In genomic region chr3:46098319-46098761, GRCh38 we compare ENCODE assay signal across 9 cellular contexts.
DNase-seq lines count a peak whose midpoint lies in the region; ATAC-seq and TF ChIP-seq lines count a peak whose summit lies in the region.
"Had no signal": no experiment of that assay in that cellular context is flagged by ENCODE, and none has a peak within 500 bp of the region (broad histone marks: within the 10 kb centered on the region; RNA-seq: fewer than 3 reads in every experiment).

No MANE protein-coding gene starts in this region.

- no peaks in the 10 kb centered on the region for H3K4me1 ChIP-seq in BE2C
- H3K4me1 ChIP-seq: A549 had no signal

- peak overlapping the region; percentile 52 for H3K4me3 Mint-ChIP-seq in activated CD4-positive, alpha-beta memory T cell treated with anti-CD3 and anti-CD28 coated beads, Interleukin-2, amount 10 ng/mL, durations not matched to agents 7 days and 5 days

- H3K36me3 ChIP-seq in BE2C, result no peaks in the 10 kb centered on the region

- H3K27me3 Mint-ChIP-seq in activated CD4-positive, alpha-beta memory T cell treated with anti-CD3 and anti-CD28 coated beads, Interleukin-2, amount 10 ng/mL, durations not matched to agents 7 days and 5 days, result peaks cover 24% of the 10 kb centered on the region

- H3K27ac Mint-ChIP-seq in activated CD4-positive, alpha-beta memory T cell treated with anti-CD3 and anti-CD28 coated beads, Interleukin-2, amount 10 ng/mL, durations not matched to agents 7 days and 5 days, result peak overlapping the region; percentile 96

- no peak for TF ChIP-seq CTCF in BE2C (IDR thresholded peaks at IDR 0.05; ENCODE audit: low read depth, low read length)

- H3K27me3 ChIP-seq in BE2C, result no peaks in the 10 kb centered on the region

- peaks cover 53% of the 10 kb centered on the region for H3K36me3 Mint-ChIP-seq in activated CD4-positive, alpha-beta memory T cell treated with anti-CD3 and anti-CD28 coated beads, Interleukin-2, amount 10 ng/mL, durations not matched to agents 7 days and 5 days (ENCODE audit: low read depth)

- no peak overlapping the region for H3K4me3 ChIP-seq in BE2C (ENCODE audit: low read depth, low read length)
- H3K4me3 ChIP-seq: A549 had no signal

- ATAC-seq in activated CD4-positive, CD25-positive, alpha-beta regulatory T cell treated with anti-CD3 and anti-CD28 coated beads, Interleukin-2, amount 50 U/mL, for 24 hours, result peak; percentile 41 to 62
- peak; percentile 66 for ATAC-seq in HG03432 (IDR thresholded peaks at IDR 0.05; ENCODE audit: unreplicated experiment)
- ATAC-seq in Right ventricle myocardium superior (ENCODE audit: poor library complexity), result peak; percentile 79
- ATAC-seq in HG03439 (IDR thresholded peaks at IDR 0.05; ENCODE audit: unreplicated experiment), result no peak
- ATAC-seq: A549 had no signal

- intact Hi-C loops in Right ventricle myocardium superior (cut with DNase I), result loop anchor here (10.0 kb wide), 1 partner anchor 276 kb away; the partner anchor contains the start of gene CCR5

- CTCF ChIA-PET in activated CD4-positive, alpha-beta memory T cell treated with anti-CD3 and anti-CD28 coated beads, Interleukin-2, amount 10 ng/mL, durations not matched to agents 7 days and 5 days (lab: Charles Lee), result interaction anchor here (0.7 to 4.7 kb wide), 12 partner anchors 9 to 309 kb away, joined by 3 to 63 read pairs (median 5); partner anchors contain the start of genes CCR1 and CCR5

- no peaks in the 10 kb centered on the region for H3K9me3 ChIP-seq in BE2C
- H3K9me3 ChIP-seq: A549 had no signal

- POLR2A ChIA-PET in activated CD4-positive, alpha-beta memory T cell treated with anti-CD3 and anti-CD28 coated beads, Interleukin-2, amount 10 ng/mL, durations not matched to agents 7 days and 5 days (lab: Charles Lee), result interaction anchor here (0.9 to 6.7 kb wide), 21 partner anchors 9 to 282 kb away, joined by 3 to 82 read pairs (median 4); partner anchors contain the start of genes CCR1, CCR2, CCR5 and CXCR6

- peaks cover 23% of the 10 kb centered on the region for H3K9me3 Mint-ChIP-seq in activated CD4-positive, alpha-beta memory T cell treated with anti-CD3 and anti-CD28 coated beads, Interleukin-2, amount 10 ng/mL, durations not matched to agents 7 days and 5 days

- no peak for DNase-seq in activated CD4-positive, CD25-positive, alpha-beta regulatory T cell treated with anti-CD3 and anti-CD28 coated beads, Interleukin-2, amount 50 U/mL, for 72 hours
- DNase-seq in activated CD4-positive, alpha-beta memory T cell treated with anti-CD3 and anti-CD28 coated beads, Interleukin-2, amount 10 ng/mL, durations not matched to agents 7 days and 5 days, result peak; percentile 76
- DNase-seq in Right ventricle myocardium superior (peak; percentile 65), BE2C (no peak)
- DNase-seq in stimulated activated naive CD4-positive, alpha-beta T cell treated with Interleukin-2 at 50 U/mL for 16 hours (lab: John Stamatoyannopoulos, UW), result peak; percentile 23

- H3K4me1 Mint-ChIP-seq in activated CD4-positive, alpha-beta memory T cell treated with anti-CD3 and anti-CD28 coated beads, Interleukin-2, amount 10 ng/mL, durations not matched to agents 7 days and 5 days, result peaks cover 70% of the 10 kb centered on the region

Comparison
In these comparisons a context has a peak if more than half of its experiments do, and no peak if none do; other contexts are left out.
1. DNase-seq: peak in activated CD4-positive, alpha-beta memory T cell treated with anti-CD3 and anti-CD28 coated beads, Interleukin-2, amount 10 ng/mL, durations not matched to agents 7 days and 5 days (single experiment), Right ventricle myocardium superior (single experiment) and stimulated activated naive CD4-positive, alpha-beta T cell treated with Interleukin-2 at 50 U/mL for 16 hours (single experiment); none in activated CD4-positive, CD25-positive, alpha-beta regulatory T cell treated with anti-CD3 and anti-CD28 coated beads, Interleukin-2, amount 50 U/mL, for 72 hours (single experiment) and BE2C (single experiment).